ENCODE assay signal across 9 cellular contexts in the genomic region with DNA sequence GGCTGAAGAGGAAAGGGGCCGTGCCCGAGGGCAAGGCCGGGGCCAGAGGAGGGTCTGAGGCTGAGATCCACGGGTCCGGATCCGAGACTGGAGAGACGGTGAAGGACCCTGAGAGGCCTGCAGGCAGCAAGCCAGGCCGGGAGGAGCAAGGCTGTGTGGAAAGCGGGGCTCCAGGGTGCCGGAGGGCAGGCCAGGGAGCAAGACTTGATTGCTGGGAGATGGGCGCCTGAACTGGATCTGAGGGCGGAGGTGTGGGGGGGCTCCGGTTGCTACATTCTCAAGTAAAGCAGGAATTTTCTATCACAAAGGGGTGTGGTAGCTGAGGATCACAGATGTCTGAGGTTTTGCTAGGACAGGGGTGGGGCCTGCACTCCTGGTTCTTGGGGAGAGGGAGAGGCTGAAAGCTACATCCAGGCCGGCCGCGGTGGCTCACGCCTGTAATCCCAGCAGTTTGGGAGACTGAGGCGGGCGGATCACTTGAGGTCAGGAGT. TPM values are rescaled to one million over a fixed set of nuclear protein-coding genes. Genes with fewer than 3 reads are reported as not detected.
A peak's percentile ranks its signal among the peaks of the same experiment; 100 is the strongest.
DNase-seq lines count a peak whose midpoint lies in the region; ATAC-seq and TF ChIP-seq lines count a peak whose summit lies in the region.
"Had no signal": no experiment of that assay in that cellular context is flagged by ENCODE, and none has a peak within 500 bp of the region (broad histone marks: within the 10 kb centered on the region; RNA-seq: fewer than 3 reads in every experiment).

No MANE protein-coding gene starts in this region.

- H3K9me3 ChIP-seq in OCI-LY1 (ENCODE audit: low read length) (no peaks in the 10 kb centered on the region), sigmoid colon (peaks cover 0 to 2% (median 0%) of the 10 kb centered on the region in 4 donors)

- WGBS in sigmoid colon, 2 donors, result 30 to 67% methylated on average over 19 of the region's 19 CpGs

- H3K4me3 ChIP-seq in OCI-LY1 (ENCODE audit: low read depth, low read length, poor library complexity, severe bottlenecking) (peak overlapping the region; percentile 66), fibroblast of pulmonary artery (replicated peaks; ENCODE audit: low read depth, low read length) (peak overlapping the region; percentile 71), sigmoid colon (peak overlapping the region in 1 of 4 donors; percentile 19)

- no peak overlapping the region for H2AFZ ChIP-seq in OCI-LY1 (ENCODE audit: low read length)

- peaks cover 36% of the 10 kb centered on the region for H3K4me1 ChIP-seq in OCI-LY1 (ENCODE audit: insufficient read depth, low read length, severe bottlenecking)
- H3K4me1 ChIP-seq in sigmoid colon, result peaks cover 0 to 62% (median 48%) of the 10 kb centered on the region in 4 donors

- intact Hi-C loops in sigmoid colon (cut with DNase I), result no loop called here

- peak; percentile 69 for DNase-seq in DMS79 treated with DMSO at 0.1 percent for 48 hours (lab: John Stamatoyannopoulos, UW)
- no peak for DNase-seq in fibroblast of pulmonary artery (ENCODE audit: low read depth)
- peak; percentile 78 for DNase-seq in sigmoid colon
- no peak for DNase-seq in SHP77 (lab: John Stamatoyannopoulos, UW)
- DNase-seq: NCI-H1105 treated with DMSO at 0.1 percent for 48 hours had no signal

- no peak overlapping the region for H3K9ac ChIP-seq in OCI-LY1 (ENCODE audit: low read length)

- ATAC-seq in GM18498 (IDR thresholded peaks at IDR 0.05; ENCODE audit: unreplicated experiment) (no peak), GM18502 (IDR thresholded peaks at IDR 0.05; ENCODE audit: poor library complexity, unreplicated experiment) (no peak), GM21423 (IDR thresholded peaks at IDR 0.05; ENCODE audit: unreplicated experiment) (no peak)

- H3K27me3 ChIP-seq in OCI-LY1 (ENCODE audit: insufficient read depth, low read length), result peaks cover 5% of the 10 kb centered on the region; the same call in 1 of the 2 replicates
- H3K27me3 ChIP-seq in sigmoid colon, result no peaks in the 10 kb centered on the region

- no peaks in the 10 kb centered on the region for H3K79me2 ChIP-seq in OCI-LY1 (ENCODE audit: insufficient read depth, low read length)

- TF ChIP-seq EP300 in sigmoid colon (IDR thresholded peaks at IDR 0.05), result no peak

- no peaks in the 10 kb centered on the region; the same call in 1 of the 2 replicates for H3K36me3 ChIP-seq in OCI-LY1 (ENCODE audit: insufficient read depth, low read length)
- H3K36me3 ChIP-seq in sigmoid colon, result no peaks in the 10 kb centered on the region

- no peaks in the 10 kb centered on the region for H4K20me1 ChIP-seq in OCI-LY1 (ENCODE audit: insufficient read depth, low read length)

- peak overlapping the region; percentile 81 for H3K4me2 ChIP-seq in OCI-LY1 (ENCODE audit: low read length)

- no peaks in the 10 kb centered on the region for H3F3A ChIP-seq in OCI-LY1 (ENCODE audit: insufficient read depth, low read length)

- TF ChIP-seq CTCF in OCI-LY1 (IDR thresholded peaks at IDR 0.05; ENCODE audit: low read length) (no peak), fibroblast of pulmonary artery (IDR thresholded peaks at IDR 0.05; ENCODE audit: low read length, missing control alignments) (no peak), sigmoid colon (IDR thresholded peaks at IDR 0.05) (no peak)

- no peak for TF ChIP-seq POLR2A in sigmoid colon (IDR thresholded peaks at IDR 0.05)

- no peaks in the 10 kb centered on the region for H3K9me2 ChIP-seq in OCI-LY1 (ENCODE audit: low read depth, low read length)

- H3K27ac ChIP-seq in OCI-LY1 (ENCODE audit: low read depth, low read length, poor library complexity, severe bottlenecking) (no peak overlapping the region), sigmoid colon (peak overlapping the region; percentile 84 to 88 (median 86))

RNA-seq across cellular contexts. Expression of a gene that starts 3.8 kb away (rescaled TPM):
- 1 to 10 TPM in 1 of 4 donors, under 1 TPM in 3; 0.82 to 1.8 (median 0.89) TPM for total RNA-seq in sigmoid colon
- polyA plus RNA-seq in sigmoid colon, result 1 to 10 TPM in 1 of 3 donors, under 1 TPM in 1, not detected in 1; 0.69 to 1.0 TPM

RNA-seq across cellular contexts. Expression of a gene that starts 20.0 kb away (rescaled TPM):
- not detected for total RNA-seq in sigmoid colon
- 10 to 100 TPM; 37.2 to 62.7 (median 59.4) TPM for polyA plus RNA-seq in sigmoid colon

RNA-seq across cellular contexts. Expression of a gene that starts 24.7 kb away (rescaled TPM):
- total RNA-seq in sigmoid colon, result 10 to 100 TPM in 2 of 4 donors, 1 to 10 TPM in 2; 4.9 to 11.4 (median 10.5) TPM
- 1 to 10 TPM in 2 of 3 donors, under 1 TPM in 1; 0.69 to 6.0 (median 5.0) TPM for polyA plus RNA-seq in sigmoid colon

RNA-seq across cellular contexts. Expression of a gene that starts 31.0 kb away (rescaled TPM):
- not detected for total RNA-seq in sigmoid colon
- polyA plus RNA-seq in sigmoid colon, result 1 to 10 TPM in 1 of 3 donors, under 1 TPM in 1, not detected in 1; 0.15 to 1.8 TPM

RNA-seq across cellular contexts. Expression of a gene that starts 36.7 kb away (rescaled TPM):
- total RNA-seq in sigmoid colon, result under 1 TPM in 3 of 4 donors, not detected in 1; 0.41 to 0.71 (median 0.49) TPM
- under 1 TPM in 2 of 3 donors, not detected in 1; under 0.01 to 0.80 TPM for polyA plus RNA-seq in sigmoid colon

Comparison
In these comparisons a context has a peak if more than half of its experiments do, and no peak if none do; other contexts are left out.
1. DNase-seq: peak in DMS79 treated with DMSO at 0.1 percent for 48 hours (single experiment) and sigmoid colon (single experiment); none in fibroblast of pulmonary artery (single experiment) and SHP77 (0 of 2).